ENCODE assay signal across 25 cellular contexts in genomic region chr4:171186700-171187099, GRCh38.
DNase-seq lines count a peak whose midpoint lies in the region; ATAC-seq and TF ChIP-seq lines count a peak whose summit lies in the region.
"Had no signal": no experiment of that assay in that cellular context is flagged by ENCODE, and none has a peak within 500 bp of the region (broad histone marks: within the 10 kb centered on the region; RNA-seq: fewer than 3 reads in every experiment).

No MANE protein-coding gene starts in this region.

- DNase-seq in BE2C, result peak; percentile 20
- no peak for DNase-seq in HCT116 (ENCODE audit: low read depth, low spot score)
- peak; percentile 5 for DNase-seq in epithelial cell of esophagus (ENCODE audit: low read depth)
- no peak for DNase-seq in cerebellum (ENCODE audit: low spot score)
- DNase-seq in NCI-H526 treated with DMSO at 0.1 percent for 48 hours (lab: John Stamatoyannopoulos, UW), result no peak
- DNase-seq in right atrium auricular region (ENCODE audit: low spot score), result no peak
- no peak for DNase-seq in activated CD4-positive, alpha-beta memory T cell treated with anti-CD3 and anti-CD28 coated beads for 36 hours
- DNase-seq: activated CD4-positive, alpha-beta T cell treated with anti-CD3 and anti-CD28 coated beads for 4 hours; activated CD8-positive, alpha-beta memory T cell treated with anti-CD3 and anti-CD28 coated beads, Interleukin-2, amount 10 ng/mL, durations not matched to agents 7 days and 5 days; DMS 273 treated with DMSO at 0.1 percent for 48 hours; effector memory CD8-positive, alpha-beta T cell; GDM1; H7; natural killer cell; NCI-H1694 treated with DMSO at 0.1 percent for 48 hours; NCI-H226; ovary; T1000 had no signal

- H3K79me2 ChIP-seq in HCT116 (ENCODE audit: insufficient read depth, low read length) (no peaks in the 10 kb centered on the region), OCI-LY3 (ENCODE audit: low read length) (no peaks in the 10 kb centered on the region)

- BruUV-seq in HCT116 (replicated peaks; lab: Mats Ljungman, UMichigan), result no TSS peak

- POLR2A ChIA-PET in HCT116 (lab: Charles Lee), result no interaction called here
- POLR2A ChIA-PET in activated CD4-positive, alpha-beta memory T cell treated with anti-CD3 and anti-CD28 coated beads for 36 hours (lab: Charles Lee), result no interaction called here

- peaks cover 7% of the 10 kb centered on the region for H3K9me3 Mint-ChIP-seq in activated CD4-positive, alpha-beta memory T cell treated with anti-CD3 and anti-CD28 coated beads for 36 hours
- H3K9me3 Mint-ChIP-seq: activated T-helper 1 cell treated with anti-CD3 and anti-CD28 coated beads, Interleukin-12 subunit alpha, Interleukin-12 subunit beta, Interleukin-2, Interleukin-4 antibody, amounts not matched to agents 30 ng/mL and 10 ng/mL and 1 ng/mL, durations not matched to agents 14 hours and 24 hours and 36 hours had no signal

- intact Hi-C loops in HCT116 (cut with micrococcal nuclease), result no loop called here
- intact Hi-C loops in activated CD4-positive, alpha-beta memory T cell treated with anti-CD3 and anti-CD28 coated beads for 36 hours (cut with micrococcal nuclease), result no loop called here

- H3K36me3 Mint-ChIP-seq in activated CD4-positive, alpha-beta memory T cell treated with anti-CD3 and anti-CD28 coated beads for 36 hours, result no peaks in the 10 kb centered on the region
- H3K36me3 Mint-ChIP-seq: activated CD8-positive, alpha-beta memory T cell treated with anti-CD3 and anti-CD28 coated beads, Interleukin-2, amount 10 ng/mL, durations not matched to agents 7 days and 5 days; activated naive CD8-positive, alpha-beta T cell; natural killer cell; stimulated activated effector memory CD8-positive, alpha-beta T cell treated with anti-CD3 and anti-CD28 coated beads, Interleukin-12 subunit alpha, Interleukin-12 subunit beta, amount 100 ng/mL, for 72 hours had no signal

- no peak overlapping the region for H3K4me3 ChIP-seq in BE2C (ENCODE audit: low read depth, low read length)
- H3K4me3 ChIP-seq in HCT116 (replicated peaks in 1 of 2; ENCODE audit: low read depth in 1 of 2, low read length in 2 of 2), result no peak overlapping the region
- no peak overlapping the region for H3K4me3 ChIP-seq in OCI-LY3 (ENCODE audit: low read length)
- H3K4me3 ChIP-seq in epithelial cell of esophagus (ENCODE audit: low read length), result no peak overlapping the region
- no peak overlapping the region for H3K4me3 ChIP-seq in right atrium auricular region
- H3K4me3 ChIP-seq: ovary, thoracic aorta had no signal

- TF ChIP-seq CTCF in BE2C (IDR thresholded peaks at IDR 0.05; ENCODE audit: low read depth, low read length), result peak; percentile 28; the same call in 1 of the 2 replicates
- TF ChIP-seq CTCF in HCT116 (IDR thresholded peaks at IDR 0.05 in 2 of 3, conservative IDR thresholded peaks at IDR 0.05 in 1 of 3; ENCODE audit: borderline replicate concordance in 1 of 3, insufficient read depth in 1 of 3, low read depth in 2 of 3, low read length in 2 of 3), result 0 out of 6 replicates have a peak, but pooled peaks of 1 of the 3 experiments have one; percentile 2
- peak; percentile 25 for TF ChIP-seq CTCF in OCI-LY3 (IDR thresholded peaks at IDR 0.05; ENCODE audit: low read depth, low read length)
- TF ChIP-seq CTCF in epithelial cell of esophagus (IDR thresholded peaks at IDR 0.05; ENCODE audit: insufficient read depth, low read depth, low read length, missing control alignments), result no peak
- no peak for TF ChIP-seq CTCF in right atrium auricular region (IDR thresholded peaks at IDR 0.05)

- H3K27me3 ChIP-seq in BE2C, result no peaks in the 10 kb centered on the region
- H3K27me3 ChIP-seq in HCT116 (ENCODE audit: insufficient read depth, low read length), result no peaks in the 10 kb centered on the region
- no peaks in the 10 kb centered on the region for H3K27me3 ChIP-seq in OCI-LY3 (ENCODE audit: low read depth, low read length)
- no peaks in the 10 kb centered on the region for H3K27me3 ChIP-seq in right atrium auricular region
- H3K27me3 ChIP-seq: ovary had no signal

- H2AFZ ChIP-seq in HCT116 (ENCODE audit: low read depth, low read length, poor library complexity, severe bottlenecking), result no peak overlapping the region
- no peak overlapping the region for H2AFZ ChIP-seq in OCI-LY3 (ENCODE audit: low read depth, low read length)

- H3K27ac Mint-ChIP-seq in activated CD4-positive, alpha-beta memory T cell treated with anti-CD3 and anti-CD28 coated beads for 36 hours, result no peak overlapping the region
- H3K27ac Mint-ChIP-seq: activated CD8-positive, alpha-beta memory T cell treated with anti-CD3 and anti-CD28 coated beads, Interleukin-2, amount 10 ng/mL, durations not matched to agents 7 days and 5 days; activated naive CD8-positive, alpha-beta T cell; activated T-helper 1 cell treated with anti-CD3 and anti-CD28 coated beads, Interleukin-12 subunit alpha, Interleukin-12 subunit beta, Interleukin-2, Interleukin-4 antibody, amounts not matched to agents 30 ng/mL and 10 ng/mL and 1 ng/mL, durations not matched to agents 14 hours and 24 hours and 36 hours; effector memory CD8-positive, alpha-beta T cell; natural killer cell; stimulated activated effector memory CD8-positive, alpha-beta T cell treated with anti-CD3 and anti-CD28 coated beads, Interleukin-12 subunit alpha, Interleukin-12 subunit beta, amount 100 ng/mL, for 72 hours had no signal

- H3K4me1 Mint-ChIP-seq in activated CD4-positive, alpha-beta memory T cell treated with anti-CD3 and anti-CD28 coated beads for 36 hours (ENCODE audit: low read depth), result no peaks in the 10 kb centered on the region
- H3K4me1 Mint-ChIP-seq: activated CD8-positive, alpha-beta memory T cell treated with anti-CD3 and anti-CD28 coated beads, Interleukin-2, amount 10 ng/mL, durations not matched to agents 7 days and 5 days; natural killer cell; stimulated activated effector memory CD8-positive, alpha-beta T cell treated with anti-CD3 and anti-CD28 coated beads, Interleukin-12 subunit alpha, Interleukin-12 subunit beta, amount 100 ng/mL, for 72 hours had no signal

- no peaks in the 10 kb centered on the region for H3K27me3 Mint-ChIP-seq in activated CD4-positive, alpha-beta memory T cell treated with anti-CD3 and anti-CD28 coated beads for 36 hours
- H3K27me3 Mint-ChIP-seq: activated CD8-positive, alpha-beta memory T cell treated with anti-CD3 and anti-CD28 coated beads, Interleukin-2, amount 10 ng/mL, durations not matched to agents 7 days and 5 days; activated naive CD8-positive, alpha-beta T cell; effector memory CD8-positive, alpha-beta T cell had no signal

- no peak overlapping the region for H3K4me3 Mint-ChIP-seq in activated CD4-positive, alpha-beta memory T cell treated with anti-CD3 and anti-CD28 coated beads for 36 hours
- H3K4me3 Mint-ChIP-seq: activated CD8-positive, alpha-beta memory T cell treated with anti-CD3 and anti-CD28 coated beads, Interleukin-2, amount 10 ng/mL, durations not matched to agents 7 days and 5 days; activated naive CD8-positive, alpha-beta T cell; activated T-helper 1 cell treated with anti-CD3 and anti-CD28 coated beads, Interleukin-12 subunit alpha, Interleukin-12 subunit beta, Interleukin-2, Interleukin-4 antibody, amounts not matched to agents 30 ng/mL and 10 ng/mL and 1 ng/mL, durations not matched to agents 14 hours and 24 hours and 36 hours; effector memory CD8-positive, alpha-beta T cell; natural killer cell; stimulated activated effector memory CD8-positive, alpha-beta T cell treated with anti-CD3 and anti-CD28 coated beads, Interleukin-12 subunit alpha, Interleukin-12 subunit beta, amount 100 ng/mL, for 72 hours had no signal

- H3K9me2 ChIP-seq in HCT116 (ENCODE audit: insufficient read depth), result no peaks in the 10 kb centered on the region; the same call in 1 of the 2 replicates

- ATAC-seq in HCT116, result no peak
- ATAC-seq: activated CD8-positive, alpha-beta memory T cell treated with anti-CD3 and anti-CD28 coated beads, Interleukin-2, amount 10 ng/mL, durations not matched to agents 7 days and 5 days; effector memory CD8-positive, alpha-beta T cell; natural killer cell; sciatic nerve; stimulated activated effector memory CD8-positive, alpha-beta T cell treated with anti-CD3 and anti-CD28 coated beads, Interleukin-12 subunit alpha, Interleukin-12 subunit beta, amount 100 ng/mL, for 72 hours had no signal

- no peak overlapping the region for H3K9ac ChIP-seq in HCT116 (ENCODE audit: low read length)
- H3K9ac ChIP-seq in OCI-LY3 (ENCODE audit: low read length), result no peak overlapping the region

- H3K36me3 ChIP-seq in BE2C, result no peaks in the 10 kb centered on the region
- H3K36me3 ChIP-seq in HCT116 (ENCODE audit: control insufficient read depth in 1 of 2, insufficient read depth in 2 of 2, low read length in 2 of 2), result no peaks in the 10 kb centered on the region
- no peaks in the 10 kb centered on the region for H3K36me3 ChIP-seq in OCI-LY3 (replicated peaks; ENCODE audit: low read depth, low read length)
- H3K36me3 ChIP-seq in right atrium auricular region, result no peaks in the 10 kb centered on the region
- H3K36me3 ChIP-seq: ovary, thoracic aorta had no signal

- no peaks in the 10 kb centered on the region for H3K4me1 ChIP-seq in BE2C
- H3K4me1 ChIP-seq in HCT116 (ENCODE audit: control insufficient read depth in 1 of 2, insufficient read depth in 2 of 2, low read length in 2 of 2), result no peaks in the 10 kb centered on the region
- no peaks in the 10 kb centered on the region for H3K4me1 ChIP-seq in OCI-LY3 (ENCODE audit: low read length)
- no peaks in the 10 kb centered on the region for H3K4me1 ChIP-seq in right atrium auricular region

- H3K9me3 ChIP-seq in BE2C (no peaks in the 10 kb centered on the region), HCT116 (ENCODE audit: control insufficient read depth in 1 of 2, insufficient read depth in 1 of 2, low read depth in 1 of 2, low read length in 2 of 2) (no peaks in the 10 kb centered on the region), OCI-LY3 (ENCODE audit: insufficient read depth, low read length) (no peaks in the 10 kb centered on the region), right atrium auricular region (no peaks in the 10 kb centered on the region)
- H3K9me3 ChIP-seq: ovary, thoracic aorta had no signal

- CTCF ChIA-PET in HCT116 (lab: Charles Lee), result interaction anchor here (0.9 to 1.6 kb wide), 6 partner anchors 9 to 927 kb away, joined by 3 to 6 read pairs (median 4); no protein-coding TSS in a partner anchor
- CTCF ChIA-PET in activated CD4-positive, alpha-beta memory T cell treated with anti-CD3 and anti-CD28 coated beads for 36 hours (lab: Charles Lee), result no interaction called here

- no peak for TF ChIP-seq POLR2A in HCT116 (IDR thresholded peaks at IDR 0.05; ENCODE audit: borderline replicate concordance, extremely low read depth, insufficient read depth, insufficient read length)

- H4K20me1 ChIP-seq in HCT116 (ENCODE audit: insufficient read depth), result no peaks in the 10 kb centered on the region
- H4K20me1 ChIP-seq in OCI-LY3 (ENCODE audit: insufficient read depth, low read length), result no peaks in the 10 kb centered on the region

- H3K27ac ChIP-seq in HCT116 (ENCODE audit: low read depth, low read length) (no peak overlapping the region), OCI-LY3 (ENCODE audit: low read length) (no peak overlapping the region), right atrium auricular region (no peak overlapping the region)
- H3K27ac ChIP-seq: ovary, RWPE1, thoracic aorta had no signal

- peak; percentile 41 for TF ChIP-seq RAD21 in HCT116 (IDR thresholded peaks at IDR 0.05; ENCODE audit: low read depth)

- RAD21 ChIA-PET in HCT116 (lab: Charles Lee; ENCODE audit: low non-redundant PET in 1 of 2, low total read pairs in 2 of 2, uncharacterized antibody in 2 of 2, unreplicated experiment in 2 of 2), result interaction anchor here in 1 of 2 experiments (0.9 kb wide), 1 partner anchor 196 kb away, joined by 3 read pairs; no protein-coding TSS in a partner anchor

- H3K4me2 ChIP-seq in HCT116 (ENCODE audit: low read length) (no peak overlapping the region), OCI-LY3 (ENCODE audit: low read length) (no peak overlapping the region)

Comparison
In these comparisons a context has a peak if more than half of its experiments do, and no peak if none do; other contexts are left out.
1. DNase-seq: peak in BE2C (single experiment) and epithelial cell of esophagus (single experiment); none in HCT116 (single experiment), cerebellum (single experiment), NCI-H526 treated with DMSO at 0.1 percent for 48 hours (single experiment), right atrium auricular region (single experiment) and activated CD4-positive, alpha-beta memory T cell treated with anti-CD3 and anti-CD28 coated beads for 36 hours (single experiment).
2. CTCF ChIP-seq: peak in BE2C (single experiment) and OCI-LY3 (single experiment); none in epithelial cell of esophagus (single experiment) and right atrium auricular region (0 of 2).